Comparison of ENCODE assay signal across 9 cellular contexts in genomic region chr12:53750812-53751335, GRCh38. TPM values are rescaled to one million over a fixed set of nuclear protein-coding genes. Genes with fewer than 3 reads are reported as not detected.
DNase-seq lines count a peak whose midpoint lies in the region; ATAC-seq and TF ChIP-seq lines count a peak whose summit lies in the region.
"Had no signal": no experiment of that assay in that cellular context is flagged by ENCODE, and none has a peak within 500 bp of the region (broad histone marks: within the 10 kb centered on the region; RNA-seq: fewer than 3 reads in every experiment).

No MANE protein-coding gene starts in this region.

- H3K27me3 ChIP-seq in CD8-positive, alpha-beta memory T cell (ENCODE audit: insufficient read depth, low read length, poor library complexity, severe bottlenecking): peaks cover 28% of the 10 kb centered on the region
- peaks cover 56% of the 10 kb centered on the region for H3K27me3 ChIP-seq in RWPE2 (ENCODE audit: insufficient read depth, poor library complexity, severe bottlenecking)
- H3K27me3 ChIP-seq in fibroblast of lung (ENCODE audit: control insufficient read depth, insufficient read depth, low read length): peaks cover 82% of the 10 kb centered on the region
- H3K27me3 ChIP-seq in parathyroid adenoma (ENCODE audit: control insufficient read depth, insufficient read depth, low read length): no peaks in the 10 kb centered on the region

- peaks cover 6 to 19% of the 10 kb centered on the region in 2 donors for H3K27me3 Mint-ChIP-seq in CD8-positive, alpha-beta memory T cell

- H3K4me1 Mint-ChIP-seq in CD8-positive, alpha-beta memory T cell: peaks cover 0 to 4% (median 0%) of the 10 kb centered on the region in 3 donors

- no peak overlapping the region for H3K27ac ChIP-seq in CD8-positive, alpha-beta memory T cell (ENCODE audit: low read depth, low read length)
- no peak overlapping the region for H3K27ac ChIP-seq in RWPE2 (ENCODE audit: poor library complexity, severe bottlenecking)
- H3K27ac ChIP-seq in fibroblast of lung (ENCODE audit: insufficient read depth, low read length): no peak overlapping the region
- H3K27ac ChIP-seq in parathyroid adenoma: no peak overlapping the region

- DNase-seq in CD8-positive, alpha-beta memory T cell: peak in 1 of 5 donors; percentile 7
- no peak for DNase-seq in RWPE2 (ENCODE audit: low spot score)
- peak in 1 of 2 donors; percentile 23 for DNase-seq in fibroblast of lung (ENCODE audit: low read depth in 2 of 2)
- DNase-seq in medulla oblongata (ENCODE audit: extremely low spot score): no peak
- DNase-seq in HEK293T (ENCODE audit: extremely low spot score): no peak

- ATAC-seq in GM21619 (IDR thresholded peaks at IDR 0.05; ENCODE audit: unreplicated experiment): peak; percentile 15
- no peak for ATAC-seq in RWPE2 (ENCODE audit: low read depth)
- ATAC-seq in HG03457 (IDR thresholded peaks at IDR 0.05; ENCODE audit: unreplicated experiment): no peak

- H2AFZ ChIP-seq in fibroblast of lung (ENCODE audit: low read length) (peak overlapping the region; percentile 35), parathyroid adenoma (peak overlapping the region; percentile 85)

- no peak overlapping the region for H3K4me3 Mint-ChIP-seq in CD8-positive, alpha-beta memory T cell

- H4K20me1 ChIP-seq in fibroblast of lung (ENCODE audit: control insufficient read depth, extremely low read depth, insufficient read depth, low read length): no peaks in the 10 kb centered on the region

- H3K4me3 ChIP-seq in CD8-positive, alpha-beta memory T cell (ENCODE audit: low read length): peak overlapping the region; percentile 56
- peak overlapping the region; percentile 16 for H3K4me3 ChIP-seq in RWPE2 (ENCODE audit: severe bottlenecking)
- H3K4me3 ChIP-seq in fibroblast of lung (replicated peaks in 1 of 4; ENCODE audit: control extremely low read depth in 1 of 4, insufficient read depth in 1 of 4, low read depth in 3 of 4, low read length in 4 of 4): peak overlapping the region in 2 of 4 experiments; percentile 31 to 50
- peak overlapping the region; percentile 39 for H3K4me3 ChIP-seq in parathyroid adenoma (ENCODE audit: low read depth, low read length)

- peaks cover 17% of the 10 kb centered on the region for H3K4me1 ChIP-seq in CD8-positive, alpha-beta memory T cell (ENCODE audit: insufficient read depth, low read length)
- no peaks in the 10 kb centered on the region for H3K4me1 ChIP-seq in RWPE2 (ENCODE audit: insufficient read depth, poor library complexity, severe bottlenecking)
- H3K4me1 ChIP-seq in fibroblast of lung (ENCODE audit: control insufficient read depth, extremely low read depth, insufficient read depth, low read length): peaks cover 5% of the 10 kb centered on the region
- H3K4me1 ChIP-seq in parathyroid adenoma: peaks cover 12% of the 10 kb centered on the region

- H3K9me3 ChIP-seq in CD8-positive, alpha-beta memory T cell (ENCODE audit: low read length): no peaks in the 10 kb centered on the region
- H3K9me3 ChIP-seq in RWPE2 (ENCODE audit: severe bottlenecking) (no peaks in the 10 kb centered on the region), fibroblast of lung (ENCODE audit: control insufficient read depth, insufficient read depth, low read depth, low read length) (no peaks in the 10 kb centered on the region), parathyroid adenoma (ENCODE audit: control insufficient read depth, low read length) (no peaks in the 10 kb centered on the region)

- H3K4me2 ChIP-seq in fibroblast of lung (ENCODE audit: extremely low read depth, insufficient read depth, low read length) (peak overlapping the region; percentile 76), parathyroid adenoma (ENCODE audit: low read length) (peak overlapping the region; percentile 82)

- no peak overlapping the region for H3K9ac ChIP-seq in fibroblast of lung (ENCODE audit: insufficient read depth, low read length)
- H3K9ac ChIP-seq in parathyroid adenoma: no peak overlapping the region

- no peaks in the 10 kb centered on the region for H3K9me3 Mint-ChIP-seq in CD8-positive, alpha-beta memory T cell

- H3K27ac Mint-ChIP-seq in CD8-positive, alpha-beta memory T cell: peak overlapping the region in 2 of 8 donors; percentile 46 to 73

- H3K36me3 Mint-ChIP-seq in CD8-positive, alpha-beta memory T cell: no peaks in the 10 kb centered on the region

- H3K36me3 ChIP-seq in CD8-positive, alpha-beta memory T cell (ENCODE audit: insufficient read depth, low read length): no peaks in the 10 kb centered on the region
- no peaks in the 10 kb centered on the region for H3K36me3 ChIP-seq in RWPE2 (ENCODE audit: low read depth)
- no peaks in the 10 kb centered on the region for H3K36me3 ChIP-seq in fibroblast of lung (ENCODE audit: control insufficient read depth, insufficient read depth, low read length)
- no peaks in the 10 kb centered on the region for H3K36me3 ChIP-seq in parathyroid adenoma (ENCODE audit: control insufficient read depth, insufficient read depth, low read length)

- POLR2A ChIA-PET in CD8-positive, alpha-beta memory T cell (lab: Charles Lee): no interaction called here
- POLR2A ChIA-PET in HEK293T (lab: Yijun Ruan, JAX): no interaction called here

- CTCF ChIA-PET in CD8-positive, alpha-beta memory T cell (lab: Charles Lee): interaction anchor here (0.6 to 3.9 kb wide), 7 partner anchors 8 to 55 kb away, joined by 3 to 15 read pairs (median 4); no protein-coding TSS in a partner anchor
- CTCF ChIA-PET in HEK293T (lab: Yijun Ruan, JAX): interaction anchor here (0.5 to 1.5 kb wide), 2 partner anchors 49 to 419 kb away, joined by 3 read pairs; no protein-coding TSS in a partner anchor

- TF ChIP-seq CTCF in RWPE2 (IDR thresholded peaks at IDR 0.05; ENCODE audit: poor library complexity, severe bottlenecking) (no peak), fibroblast of lung (conservative IDR thresholded peaks at IDR 0.05 in 1 of 2, IDR thresholded peaks at IDR 0.05 in 1 of 2; ENCODE audit: low read depth in 1 of 2, low read length in 2 of 2) (no peak), parathyroid adenoma (IDR thresholded peaks at IDR 0.05) (no peak)

- no peaks in the 10 kb centered on the region for H3K79me2 ChIP-seq in fibroblast of lung (ENCODE audit: control insufficient read depth, insufficient read depth, low read length)
- no peaks in the 10 kb centered on the region for H3K79me2 ChIP-seq in parathyroid adenoma

TF ChIP-seq in HEK293T, 16 proteins besides CTCF, POLR2A, EP300 and RAD21:
- no peak for TF ChIP-seq PKNOX1 (IDR thresholded peaks at IDR 0.05)
- TF ChIP-seq LEF1 (IDR thresholded peaks at IDR 0.05; ENCODE audit: borderline replicate concordance): no peak
- TF ChIP-seq NFRKB (IDR thresholded peaks at IDR 0.05): no peak
- TF ChIP-seq FOXA1 (IDR thresholded peaks at IDR 0.05): no peak
- no peak for TF ChIP-seq SP1 (IDR thresholded peaks at IDR 0.05)
- TF ChIP-seq SUZ12 (IDR thresholded peaks at IDR 0.05): no peak
- TF ChIP-seq ELF4 (IDR thresholded peaks at IDR 0.05): no peak
- no peak for TF ChIP-seq CTBP1 (IDR thresholded peaks at IDR 0.05; ENCODE audit: borderline replicate concordance)

RNA-seq across cellular contexts. Expression of gene CISTR, which starts 0.9 kb away (rescaled TPM):
- total RNA-seq in CD8-positive, alpha-beta memory T cell: not detected
- polyA plus RNA-seq in CD8-positive, alpha-beta memory T cell: not detected
- total RNA-seq in fibroblast of lung: not detected in 2 replicates
- not detected in 2 replicates for polyA plus RNA-seq in fibroblast of lung
- polyA plus RNA-seq in fibroblast of lung (2012): not detected in 2 replicates
- polyA minus RNA-seq in fibroblast of lung (ENCODE audit: low replicate concordance): not detected in 2 replicates
- total RNA-seq: HT1080 had no signal

RNA-seq across cellular contexts. Expression of gene CALCOCO1, which starts 23.6 kb away (rescaled TPM):
- total RNA-seq in CD8-positive, alpha-beta memory T cell: 10 to 100 TPM; 29.5 to 31.4 TPM
- 73.9 TPM for polyA plus RNA-seq in CD8-positive, alpha-beta memory T cell
- total RNA-seq in fibroblast of lung: 116 and 118 TPM in 2 replicates
- 74.6 and 125 TPM in 2 replicates for polyA plus RNA-seq in fibroblast of lung
- polyA plus RNA-seq in fibroblast of lung (2012): 61.5 and 104 TPM in 2 replicates
- 151 and 292 TPM in 2 replicates for polyA minus RNA-seq in fibroblast of lung (ENCODE audit: low replicate concordance)
